Comparison of ENCODE assay signal across 9 cellular contexts in genomic region chr2:85445316-85446295, GRCh38. TPM values are rescaled to one million over a fixed set of nuclear protein-coding genes. Genes with fewer than 3 reads are reported as not detected.
DNase-seq lines count a peak whose midpoint lies in the region; TF ChIP-seq lines count a peak whose summit lies in the region.
"Had no signal": no experiment of that assay in that cellular context is flagged by ENCODE, and none has a peak within 500 bp of the region (broad histone marks: within the 10 kb centered on the region; RNA-seq: fewer than 3 reads in every experiment).

No MANE protein-coding gene starts in this region.

- no peak overlapping the region for H2BK120ac ChIP-seq in mesendoderm (ENCODE audit: low read depth, low read length)

- peak; percentile 51 for DNase-seq in A673 (ENCODE audit: low spot score)
- DNase-seq in LNCaP clone FGC (ENCODE audit: low read depth): peak; percentile 17
- peak in 11 of 61 donors; percentile 19 to 60 (median 40) for DNase-seq in caudate nucleus (lab: John Stamatoyannopoulos, UW)
- peak; percentile 52 for DNase-seq in mesendoderm
- no peak for DNase-seq in T-helper 9 cell
- DNase-seq in NCI-H1048 (lab: John Stamatoyannopoulos, UW): no peak
- no peak for DNase-seq in activated T-cell treated with anti-CD3 and anti-CD28 coated beads for 4 hours
- no peak for DNase-seq in activated CD8-positive, alpha-beta memory T cell treated with anti-CD3 and anti-CD28 coated beads, Interleukin-2, amount 50 U/mL, for 48 hours
- DNase-seq: glutamatergic neuron had no signal

- H3K4ac ChIP-seq in mesendoderm (ENCODE audit: low read depth, low read length): peak overlapping the region; percentile 85

- H3K56ac ChIP-seq in mesendoderm (ENCODE audit: low read length): peak overlapping the region; percentile 62

- peak overlapping the region; percentile 33 for H4K5ac ChIP-seq in mesendoderm (ENCODE audit: low read length)

- POLR2A ChIA-PET in A673 (lab: Charles Lee; ENCODE audit: low non-redundant PET): interaction anchor here (0.5 to 0.6 kb wide), 2 partner anchors 93 to 116 kb away, joined by 3 to 4 read pairs; partner anchors contain the start of gene MAT2A

- intact Hi-C loops in A673 (cut with micrococcal nuclease; ENCODE audit: unreplicated experiment): no loop called here

- peak overlapping the region; percentile 26 for H3K9ac ChIP-seq in mesendoderm (ENCODE audit: low read length)

- no peak for TF ChIP-seq CTCF in A673 (conservative IDR thresholded peaks at IDR 0.05; ENCODE audit: low read depth, low read length)
- no peak for TF ChIP-seq CTCF in LNCaP clone FGC (IDR thresholded peaks at IDR 0.05; ENCODE audit: control insufficient read depth, extremely low read depth, insufficient read depth)

- no peak overlapping the region for H4K8ac ChIP-seq in mesendoderm (ENCODE audit: low read depth, low read length)

- H2BK5ac ChIP-seq in mesendoderm (ENCODE audit: low read length): no peak overlapping the region

- H3K27me3 ChIP-seq in A673 (replicated peaks; ENCODE audit: insufficient read depth, low read depth, low read length, poor library complexity): no peaks in the 10 kb centered on the region
- H3K27me3 ChIP-seq in mesendoderm (ENCODE audit: insufficient read depth, low read length, poor library complexity): no peaks in the 10 kb centered on the region

- H3K23ac ChIP-seq in mesendoderm (ENCODE audit: low read length): no peak overlapping the region

- H2BK15ac ChIP-seq in mesendoderm (replicated peaks; ENCODE audit: low read depth): no peak overlapping the region

- H3K4me3 ChIP-seq in A673 (ENCODE audit: low read depth, low read length, poor library complexity, severe bottlenecking) (no peak overlapping the region), LNCaP clone FGC (ENCODE audit: low read depth, low read length) (no peak overlapping the region), mesendoderm (ENCODE audit: low read length) (no peak overlapping the region)

- no peaks in the 10 kb centered on the region for H3K79me2 ChIP-seq in mesendoderm (ENCODE audit: control insufficient read depth, insufficient read depth, low read length)

- H3K79me1 ChIP-seq in mesendoderm (ENCODE audit: low read length): no peaks in the 10 kb centered on the region

- H3K27ac ChIP-seq in A673 (ENCODE audit: low read depth, low read length, poor library complexity, severe bottlenecking): peak overlapping the region; percentile 86
- peak overlapping the region; percentile 91 for H3K27ac ChIP-seq in caudate nucleus (ENCODE audit: low read depth, low read length)
- H3K27ac ChIP-seq in mesendoderm (ENCODE audit: low read depth, low read length): no peak overlapping the region

- no peaks in the 10 kb centered on the region for H3K9me3 ChIP-seq in A673 (ENCODE audit: low read depth, low read length, poor library complexity, severe bottlenecking)

- no peak overlapping the region for H2AK5ac ChIP-seq in mesendoderm (ENCODE audit: low read length)

- WGBS in mesendoderm (ENCODE audit: extremely low coverage, insufficient coverage, low lambda C conversion rate): no CpG with 5 or more reads among the region's 5 CpGs

- no peak overlapping the region for H3K18ac ChIP-seq in mesendoderm (ENCODE audit: low read length)

- no peak overlapping the region for H3K4me2 ChIP-seq in mesendoderm (ENCODE audit: low read length)

- no TSS peak for BruUV-seq in A673 (replicated peaks; lab: Mats Ljungman, UMichigan)

- CTCF ChIA-PET in A673 (lab: Charles Lee): no interaction called here

- H3K4me1 ChIP-seq in A673 (ENCODE audit: insufficient read depth, low read length, poor library complexity, severe bottlenecking) (peaks cover 23% of the 10 kb centered on the region), mesendoderm (ENCODE audit: control insufficient read depth, low read depth, low read length) (no peaks in the 10 kb centered on the region)

- H3K36me3 ChIP-seq in A673 (ENCODE audit: insufficient read depth, low read length, poor library complexity, severe bottlenecking) (no peaks in the 10 kb centered on the region), mesendoderm (ENCODE audit: control insufficient read depth, insufficient read depth, low read length) (no peaks in the 10 kb centered on the region)

RNA-seq across cellular contexts. Expression of gene SH2D6, which starts 27.1 kb away (rescaled TPM):
- total RNA-seq in A673 (2021): 0.52 and 1.1 TPM in 2 replicates
- 0.17 TPM for polyA plus RNA-seq in mesendoderm (2013, experiment 1 of 2)
- polyA plus RNA-seq in mesendoderm (2013, experiment 2 of 2): 0.11 TPM

RNA-seq across cellular contexts. Expression of gene CAPG, which starts 35.4 kb away (rescaled TPM):
- 152 and 156 TPM in 2 replicates for total RNA-seq in A673 (2021)
- 110 TPM for polyA plus RNA-seq in mesendoderm (2013, experiment 1 of 2)
- 113 TPM for polyA plus RNA-seq in mesendoderm (2013, experiment 2 of 2)

Comparison
In these comparisons a context has a peak if more than half of its experiments do, and no peak if none do; other contexts are left out.
1. DNase-seq: peak in A673 (single experiment), LNCaP clone FGC (single experiment) and mesendoderm (single experiment); none in T-helper 9 cell (single experiment), NCI-H1048 (single experiment), activated T-cell treated with anti-CD3 and anti-CD28 coated beads for 4 hours (single experiment) and activated CD8-positive, alpha-beta memory T cell treated with anti-CD3 and anti-CD28 coated beads, Interleukin-2, amount 50 U/mL, for 48 hours (single experiment).